21 cellular contexts compared by ENCODE assay signal in the genomic region with DNA sequence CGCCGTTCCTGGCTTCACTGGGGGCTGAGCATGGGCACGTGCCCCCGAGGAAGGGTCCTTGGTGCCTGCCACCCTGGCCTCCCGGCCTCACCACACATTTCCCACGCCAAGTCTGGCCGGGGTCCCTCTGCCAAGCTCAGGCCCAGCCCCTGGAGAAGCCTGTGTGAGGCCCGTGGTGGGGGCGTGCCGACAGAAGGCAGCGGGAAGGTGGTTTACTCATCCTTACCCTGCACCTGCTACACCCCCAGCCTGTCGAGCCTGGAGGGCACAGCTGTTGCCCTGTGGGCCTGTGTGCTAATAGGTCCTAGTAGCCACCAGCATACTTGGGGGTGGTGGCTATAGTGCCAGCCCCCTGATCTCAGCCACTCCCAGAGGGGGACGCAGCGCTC.
DNase-seq lines count a peak whose midpoint lies in the region; ATAC-seq lines count a peak whose summit lies in the region.
"Had no signal": no experiment of that assay in that cellular context is flagged by ENCODE, and none has a peak within 500 bp of the region (broad histone marks: within the 10 kb centered on the region; RNA-seq: fewer than 3 reads in every experiment).

No MANE protein-coding gene starts in this region.

- no peak overlapping the region; a peak in 1 of 20 replicates for H3K4me3 ChIP-seq in BLaER1 treated with 17β-estradiol and CSF1 and Interleukin-3, amounts not matched to agents 10 nM and 100 nM
- H3K4me3 ChIP-seq: MG63 had no signal

- H3K4me2 ChIP-seq in BLaER1 treated with 17β-estradiol and CSF1 and Interleukin-3, amounts not matched to agents 10 nM and 100 nM, result peak overlapping the region in 8 of 11 experiments; percentile 24 to 80 (median 66); a peak in 14 of 22 replicates

- no peaks in the 10 kb centered on the region for H3K9me3 ChIP-seq in BLaER1 treated with 17β-estradiol and CSF1 and Interleukin-3, amounts not matched to agents 10 nM and 100 nM (replicated peaks in 1 of 11)
- H3K9me3 ChIP-seq: MG63 had no signal

- ATAC-seq in HG03108 (IDR thresholded peaks at IDR 0.05; ENCODE audit: unreplicated experiment), result no peak

- DNase-seq in head of caudate nucleus (peak in 25 of 42 donors; percentile 36 to 79 (median 60)), substantia nigra (lab: John Stamatoyannopoulos, UW) (peak in 4 of 49 donors; percentile 24 to 47 (median 38)), NCI-H2081 (lab: John Stamatoyannopoulos, UW) (no peak), T-helper 1 cell (no peak)
- DNase-seq: CD4-positive, alpha-beta memory T cell; COR-L47; DMS79; EL; GDM1; KBM-7; MG63; NCI-H1105 treated with DMSO at 0.1 percent for 48 hours; NCI-H146; NCI-H1930; NCI-H2227 treated with DMSO at 0.1 percent for 48 hours; NCI-H526 treated with DMSO at 0.1 percent for 48 hours; Right ventricle myocardium superior; RPMI8226 had no signal

- peaks cover 16 to 76% (median 58%) of the 10 kb centered on the region in 10 experiments for H3K4me1 ChIP-seq in BLaER1 treated with 17β-estradiol and CSF1 and Interleukin-3, amounts not matched to agents 10 nM and 100 nM

- H4K20me1 ChIP-seq in BLaER1 treated with 17β-estradiol and CSF1 and Interleukin-3, amounts not matched to agents 10 nM and 100 nM, result peaks cover 0 to 99% (median 72%) of the 10 kb centered on the region in 11 experiments; a peak in 20 of 22 replicates

- intact Hi-C loops in head of caudate nucleus (cut with DNase I), result loop anchor here (5.0 kb wide), 2 partner anchors 48 to 92 kb away; partner anchors contain the start of gene NKX6-2

- H3K27me3 ChIP-seq in BLaER1 treated with 17β-estradiol and CSF1 and Interleukin-3, amounts not matched to agents 10 nM and 100 nM, result peaks cover 0 to 27% (median 0%) of the 10 kb centered on the region in 11 experiments; a peak in 6 of 22 replicates
- H3K27me3 ChIP-seq: MG63 had no signal

- H3K36me3 ChIP-seq in BLaER1 treated with 17β-estradiol and CSF1 and Interleukin-3, amounts not matched to agents 10 nM and 100 nM, result peaks cover 0 to 61% (median 7%) of the 10 kb centered on the region in 11 experiments; a peak in 11 of 22 replicates
- H3K36me3 ChIP-seq: MG63 had no signal

- H3K9ac ChIP-seq in BLaER1 treated with 17β-estradiol and CSF1 and Interleukin-3, amounts not matched to agents 10 nM and 100 nM, result 0 out of 22 replicates have a peak overlapping the region, but pooled peaks of 1 of the 11 experiments have one; percentile 29

- no peak overlapping the region for H3K27ac ChIP-seq in BLaER1 treated with 17β-estradiol and CSF1 and Interleukin-3, amounts not matched to agents 10 nM and 100 nM
- H3K27ac ChIP-seq in angular gyrus (ENCODE audit: low read depth, low read length) (peak overlapping the region; percentile 99), substantia nigra (ENCODE audit: low read depth, low read length, poor library complexity, severe bottlenecking) (peak overlapping the region; percentile 100)

Comparison
In these comparisons a context has a peak if more than half of its experiments do, and no peak if none do; other contexts are left out.
1. H3K27ac ChIP-seq: peak in angular gyrus (single experiment) and substantia nigra (single experiment); none in BLaER1 treated with 17β-estradiol and CSF1 and Interleukin-3, amounts not matched to agents 10 nM and 100 nM (0 of 11).
2. DNase-seq: peak in head of caudate nucleus (25 of 42); none in NCI-H2081 (0 of 2) and T-helper 1 cell (0 of 5).